In genomic region chr7:41428330-41428729, GRCh38 we compare ENCODE assay signal across 31 cellular contexts.
"Had no signal": no experiment of that assay in that cellular context is flagged by ENCODE, and none has a peak within 500 bp of the region (broad histone marks: within the 10 kb centered on the region; RNA-seq: fewer than 3 reads in every experiment).

No MANE protein-coding gene starts in this region.

- H3K27me3 Mint-ChIP-seq: activated CD4-positive, alpha-beta memory T cell treated with anti-CD3 and anti-CD28 coated beads, Interleukin-2, amount 10 ng/mL, durations not matched to agents 7 days and 5 days; activated CD4-positive, alpha-beta T cell treated with anti-CD3 and anti-CD28 coated beads, Interleukin-2, amount 10 ng/mL, durations not matched to agents 7 days and 5 days; activated naive CD4-positive, alpha-beta T cell treated with anti-CD3 and anti-CD28 coated beads, Interleukin-2, amount 10 ng/mL, durations not matched to agents 7 days and 5 days; activated naive CD8-positive, alpha-beta T cell treated with anti-CD3 and anti-CD28 coated beads, Interleukin-2, amount 10 ng/mL, durations not matched to agents 7 days and 5 days; activated T-cell treated with anti-CD3 and anti-CD28 coated beads, Interleukin-2, amount 50 U/mL, for 24 hours; natural killer cell treated with Interleukin-12 subunit alpha and Interleukin-12 subunit beta and Interleukin-15 and Interleukin-18, amount 100 ng/mL, for 72 hours; stimulated activated naive CD8-positive, alpha-beta T cell treated with anti-CD3 and anti-CD28 coated beads, Interleukin-15, Interleukin-2, amounts not matched to agents 100 ng/mL and 50 ng/mL, for 24 hours; type B pancreatic cell had no signal

- H3K36me3 ChIP-seq: brain microvascular endothelial cell, heart left ventricle, lower lobe of right lung, thoracic aorta, vagina had no signal

- H3K4me1 Mint-ChIP-seq: activated CD4-positive, alpha-beta memory T cell treated with anti-CD3 and anti-CD28 coated beads, Interleukin-2, amount 10 ng/mL, durations not matched to agents 7 days and 5 days; activated CD4-positive, alpha-beta T cell treated with anti-CD3 and anti-CD28 coated beads, Interleukin-2, amount 10 ng/mL, durations not matched to agents 7 days and 5 days; activated naive CD4-positive, alpha-beta T cell treated with anti-CD3 and anti-CD28 coated beads, Interleukin-2, amount 10 ng/mL, durations not matched to agents 7 days and 5 days; activated naive CD8-positive, alpha-beta T cell treated with anti-CD3 and anti-CD28 coated beads, Interleukin-2, amount 10 ng/mL, durations not matched to agents 7 days and 5 days; immature natural killer cell; stimulated activated effector memory CD8-positive, alpha-beta T cell treated with anti-CD3 and anti-CD28 coated beads, Interleukin-12 subunit alpha, Interleukin-12 subunit beta, amount 100 ng/mL, for 72 hours had no signal

- ATAC-seq: left lobe of liver; lower lobe of right lung; natural killer cell treated with Interleukin-12 subunit alpha and Interleukin-12 subunit beta and Interleukin-15 and Interleukin-18, amount 100 ng/mL, for 72 hours; stimulated activated effector memory CD8-positive, alpha-beta T cell treated with anti-CD3 and anti-CD28 coated beads, Interleukin-12 subunit alpha, Interleukin-12 subunit beta, amount 100 ng/mL, for 72 hours had no signal

- H3K27me3 ChIP-seq: brain microvascular endothelial cell, dorsolateral prefrontal cortex, heart left ventricle, vagina had no signal

- H3K9me3 ChIP-seq: heart left ventricle, lower lobe of right lung, thoracic aorta, vagina had no signal

- H3K36me3 Mint-ChIP-seq: activated naive CD4-positive, alpha-beta T cell treated with anti-CD3 and anti-CD28 coated beads, Interleukin-2, amount 10 ng/mL, durations not matched to agents 7 days and 5 days; activated naive CD8-positive, alpha-beta T cell treated with anti-CD3 and anti-CD28 coated beads, Interleukin-2, amount 10 ng/mL, durations not matched to agents 7 days and 5 days; immature natural killer cell; natural killer cell treated with Interleukin-12 subunit alpha and Interleukin-12 subunit beta and Interleukin-15 and Interleukin-18, amount 100 ng/mL, for 72 hours; stimulated activated effector memory CD8-positive, alpha-beta T cell treated with anti-CD3 and anti-CD28 coated beads, Interleukin-12 subunit alpha, Interleukin-12 subunit beta, amount 100 ng/mL, for 72 hours; type B pancreatic cell had no signal

- H3K4me3 ChIP-seq: coronary artery, dorsolateral prefrontal cortex, heart left ventricle, lower lobe of right lung, thoracic aorta, vagina had no signal

- DNase-seq: activated CD4-positive, alpha-beta memory T cell treated with anti-CD3 and anti-CD28 coated beads, Interleukin-2, amount 10 ng/mL, durations not matched to agents 7 days and 5 days; activated CD4-positive, alpha-beta T cell treated with anti-CD3 and anti-CD28 coated beads for 1 hour; activated CD4-positive, alpha-beta T cell treated with anti-CD3 and anti-CD28 coated beads, Interleukin-2, amount 10 ng/mL, durations not matched to agents 7 days and 5 days; activated CD8-positive, alpha-beta memory T cell treated with anti-CD3 and anti-CD28 coated beads, Interleukin-2, amount 50 U/mL, for 48 hours; activated gamma-delta T cell; activated naive CD4-positive, alpha-beta T cell treated with anti-CD3 and anti-CD28 coated beads, Interleukin-2, amount 10 ng/mL, durations not matched to agents 7 days and 5 days; activated naive CD8-positive, alpha-beta T cell treated with anti-CD3 and anti-CD28 coated beads, Interleukin-2, amount 10 ng/mL, durations not matched to agents 7 days and 5 days; activated T-cell treated with anti-CD3 and anti-CD28 coated beads, Interleukin-2, amount 50 U/mL, for 24 hours; amniotic stem cell; brain microvascular endothelial cell; dorsolateral prefrontal cortex; effector memory CD4-positive, alpha-beta T cell; erythroblast; heart left ventricle; hypothalamus; immature natural killer cell; lower lobe of right lung; mesendoderm; posterior cingulate gyrus; right cardiac atrium; stimulated activated CD4-positive, alpha-beta T cell treated with anti-CD3 and anti-CD28 coated beads, Interleukin-12 subunit alpha, Interleukin-12 subunit beta, amount 100 ng/mL, for 4 hours; stimulated activated CD4-positive, alpha-beta T cell treated with anti-CD3 and anti-CD28 coated beads, Interleukin-4, amount 100 ng/mL, for 24 hours; T-helper 2 cell had no signal

- H3K4me3 Mint-ChIP-seq: activated CD4-positive, alpha-beta memory T cell treated with anti-CD3 and anti-CD28 coated beads, Interleukin-2, amount 10 ng/mL, durations not matched to agents 7 days and 5 days; activated CD4-positive, alpha-beta T cell treated with anti-CD3 and anti-CD28 coated beads, Interleukin-2, amount 10 ng/mL, durations not matched to agents 7 days and 5 days; activated naive CD4-positive, alpha-beta T cell treated with anti-CD3 and anti-CD28 coated beads, Interleukin-2, amount 10 ng/mL, durations not matched to agents 7 days and 5 days; activated naive CD8-positive, alpha-beta T cell treated with anti-CD3 and anti-CD28 coated beads, Interleukin-2, amount 10 ng/mL, durations not matched to agents 7 days and 5 days; activated T-cell treated with anti-CD3 and anti-CD28 coated beads, Interleukin-2, amount 50 U/mL, for 24 hours; immature natural killer cell; natural killer cell treated with Interleukin-12 subunit alpha and Interleukin-12 subunit beta and Interleukin-15 and Interleukin-18, amount 100 ng/mL, for 72 hours; stimulated activated effector memory CD8-positive, alpha-beta T cell treated with anti-CD3 and anti-CD28 coated beads, Interleukin-12 subunit alpha, Interleukin-12 subunit beta, amount 100 ng/mL, for 72 hours; stimulated activated naive CD8-positive, alpha-beta T cell treated with anti-CD3 and anti-CD28 coated beads, Interleukin-15, Interleukin-2, amounts not matched to agents 100 ng/mL and 50 ng/mL, for 24 hours; type B pancreatic cell had no signal

- H3K4me1 ChIP-seq: heart left ventricle, lower lobe of right lung, vagina had no signal

- H3K27ac ChIP-seq: brain microvascular endothelial cell, dorsolateral prefrontal cortex, heart left ventricle, lower lobe of right lung, thoracic aorta, vagina had no signal

- H3K27ac Mint-ChIP-seq: activated CD4-positive, alpha-beta memory T cell treated with anti-CD3 and anti-CD28 coated beads, Interleukin-2, amount 10 ng/mL, durations not matched to agents 7 days and 5 days; activated CD4-positive, alpha-beta T cell treated with anti-CD3 and anti-CD28 coated beads, Interleukin-2, amount 10 ng/mL, durations not matched to agents 7 days and 5 days; activated naive CD4-positive, alpha-beta T cell treated with anti-CD3 and anti-CD28 coated beads, Interleukin-2, amount 10 ng/mL, durations not matched to agents 7 days and 5 days; activated naive CD8-positive, alpha-beta T cell treated with anti-CD3 and anti-CD28 coated beads, Interleukin-2, amount 10 ng/mL, durations not matched to agents 7 days and 5 days; activated T-cell treated with anti-CD3 and anti-CD28 coated beads, Interleukin-2, amount 50 U/mL, for 24 hours; immature natural killer cell; natural killer cell treated with Interleukin-12 subunit alpha and Interleukin-12 subunit beta and Interleukin-15 and Interleukin-18, amount 100 ng/mL, for 72 hours; stimulated activated effector memory CD8-positive, alpha-beta T cell treated with anti-CD3 and anti-CD28 coated beads, Interleukin-12 subunit alpha, Interleukin-12 subunit beta, amount 100 ng/mL, for 72 hours; stimulated activated naive CD8-positive, alpha-beta T cell treated with anti-CD3 and anti-CD28 coated beads, Interleukin-15, Interleukin-2, amounts not matched to agents 100 ng/mL and 50 ng/mL, for 24 hours; type B pancreatic cell had no signal
